In the genomic region with DNA sequence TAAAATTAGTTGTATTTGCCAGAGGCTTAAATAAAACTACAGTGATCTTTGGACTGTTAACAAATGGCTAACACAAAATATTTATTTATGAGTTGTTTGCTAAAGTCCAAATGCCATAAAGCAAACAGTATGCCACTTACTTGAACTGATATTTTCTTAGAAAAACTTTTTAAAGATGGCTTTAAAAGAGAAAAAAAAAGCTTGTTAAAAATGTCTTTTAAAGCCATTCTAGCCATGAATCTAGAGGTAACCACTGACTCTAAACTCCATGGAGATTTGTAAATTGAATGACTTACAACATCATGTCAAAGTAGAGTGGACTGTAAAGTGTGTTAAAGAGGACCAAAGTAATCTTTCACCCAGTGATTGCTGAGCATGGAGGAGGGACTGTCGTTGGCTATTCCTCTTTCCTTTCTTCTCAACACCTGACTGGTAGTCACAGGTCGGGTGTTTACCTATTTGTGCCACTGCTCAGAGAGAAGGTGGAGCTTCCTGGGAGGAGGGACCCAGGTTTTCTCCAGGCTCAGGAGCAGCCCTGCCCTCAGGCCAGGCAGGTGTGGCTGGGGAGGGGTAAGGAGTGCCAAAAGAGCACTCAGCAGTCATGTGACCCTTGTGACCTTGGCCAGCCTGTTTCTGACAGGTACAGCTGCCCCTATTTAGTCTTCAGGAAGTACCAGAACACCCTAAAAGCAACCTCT, we compare ENCODE assay signal across 1 cellular context.
A peak's percentile ranks its signal among the peaks of the same experiment; 100 is the strongest.
TF ChIP-seq lines count a peak whose summit lies in the region.

No MANE protein-coding gene starts in this region.

TF ChIP-seq in H1, 55 proteins besides CTCF, POLR2A, EP300 and RAD21 (continued from another document):
- peak; percentile 73; the same call in 1 of the 2 replicates for TF ChIP-seq TBP (IDR thresholded peaks at IDR 0.05; ENCODE audit: low read depth, low read length)
- TF ChIP-seq BACH1 (IDR thresholded peaks at IDR 0.05; ENCODE audit: low read length): no peak
- peak; percentile 24 to 31; a peak in 1 of 4 replicates for TF ChIP-seq SIN3A (conservative IDR thresholded peaks at IDR 0.05 in 1 of 2, IDR thresholded peaks at IDR 0.05 in 1 of 2; ENCODE audit: low read depth in 1 of 2, low read length in 2 of 2)
- peak; percentile 67; the same call in 1 of the 2 replicates for TF ChIP-seq POLR2AphosphoS5 (IDR thresholded peaks at IDR 0.05; ENCODE audit: low read depth, low read length)
- peak; percentile 66 for TF ChIP-seq TAF1 (IDR thresholded peaks at IDR 0.05; ENCODE audit: low read depth, low read length)
- TF ChIP-seq SP2 (IDR thresholded peaks at IDR 0.05; ENCODE audit: low read length): no peak
- TF ChIP-seq SP1 (IDR thresholded peaks at IDR 0.05; ENCODE audit: low read depth, low read length): peak; percentile 47; the same call in 1 of the 2 replicates
- no peak for TF ChIP-seq CTBP2 (IDR thresholded peaks at IDR 0.05; ENCODE audit: borderline replicate concordance, insufficient read depth, insufficient read length, low read length)
- TF ChIP-seq TEAD4 (IDR thresholded peaks at IDR 0.05; ENCODE audit: low read depth, low read length): no peak
- TF ChIP-seq, protein P1, sequence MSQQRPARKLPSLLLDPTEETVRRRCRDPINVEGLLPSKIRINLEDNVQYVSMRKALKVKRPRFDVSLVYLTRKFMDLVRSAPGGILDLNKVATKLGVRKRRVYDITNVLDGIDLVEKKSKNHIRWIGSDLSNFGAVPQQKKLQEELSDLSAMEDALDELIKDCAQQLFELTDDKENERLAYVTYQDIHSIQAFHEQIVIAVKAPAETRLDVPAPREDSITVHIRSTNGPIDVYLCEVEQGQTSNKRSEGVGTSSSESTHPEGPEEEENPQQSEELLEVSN (IDR thresholded peaks at IDR 0.05): no peak
- TF ChIP-seq CHD1 (IDR thresholded peaks at IDR 0.05; ENCODE audit: low read depth, low read length): no peak
- no peak for TF ChIP-seq GTF2F1 (IDR thresholded peaks at IDR 0.05; ENCODE audit: borderline replicate concordance, low read depth, low read length)
- TF ChIP-seq BCL11A (IDR thresholded peaks at IDR 0.05; ENCODE audit: low read depth in 2 of 2, low read length in 2 of 2): no peak
- TF ChIP-seq, protein P2, sequence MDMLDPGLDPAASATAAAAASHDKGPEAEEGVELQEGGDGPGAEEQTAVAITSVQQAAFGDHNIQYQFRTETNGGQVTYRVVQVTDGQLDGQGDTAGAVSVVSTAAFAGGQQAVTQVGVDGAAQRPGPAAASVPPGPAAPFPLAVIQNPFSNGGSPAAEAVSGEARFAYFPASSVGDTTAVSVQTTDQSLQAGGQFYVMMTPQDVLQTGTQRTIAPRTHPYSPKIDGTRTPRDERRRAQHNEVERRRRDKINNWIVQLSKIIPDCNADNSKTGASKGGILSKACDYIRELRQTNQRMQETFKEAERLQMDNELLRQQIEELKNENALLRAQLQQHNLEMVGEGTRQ (IDR thresholded peaks at IDR 0.05; ENCODE audit: low read length): peak; percentile 67; the same call in 1 of the 2 replicates
- no peak for TF ChIP-seq JUND (IDR thresholded peaks at IDR 0.05; ENCODE audit: low read length)
- peak; percentile 33; the same call in 1 of the 2 replicates for TF ChIP-seq RFX5 (IDR thresholded peaks at IDR 0.05; ENCODE audit: borderline replicate concordance, low read depth, low read length)
